ENCODE assay signal across 23 cellular contexts in the genomic region with DNA sequence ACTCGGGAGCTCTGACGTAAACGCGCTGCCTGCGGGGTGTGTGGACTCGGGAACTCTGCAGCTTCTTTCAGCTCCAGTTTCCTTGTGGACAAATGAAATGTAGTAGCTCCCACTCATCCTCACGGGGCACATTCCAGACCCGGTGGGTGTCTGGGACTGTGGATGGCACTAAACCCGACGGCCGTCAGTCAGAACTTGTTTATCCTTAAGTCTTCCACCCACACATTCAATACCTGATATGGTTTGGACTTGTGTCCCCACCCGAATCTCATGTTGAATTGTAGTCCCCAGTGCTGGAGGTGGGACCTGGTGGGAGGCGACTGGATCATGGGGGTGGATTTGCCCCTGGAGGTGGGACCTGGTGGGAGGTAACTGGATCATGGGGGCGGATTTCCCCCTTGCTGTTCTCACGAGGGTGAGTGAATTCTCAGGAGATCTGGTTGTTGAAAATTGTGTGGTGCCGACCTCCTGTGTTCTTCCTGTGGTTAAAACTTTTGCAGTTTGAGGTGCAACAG.
DNase-seq lines count a peak whose midpoint lies in the region; TF ChIP-seq lines count a peak whose summit lies in the region.
"Had no signal": no experiment of that assay in that cellular context is flagged by ENCODE, and none has a peak within 500 bp of the region (broad histone marks: within the 10 kb centered on the region; RNA-seq: fewer than 3 reads in every experiment).

No MANE protein-coding gene starts in this region.

- H3K4me1 Mint-ChIP-seq in endothelial cell (ENCODE audit: unreplicated experiment), result peaks cover 31% of the 10 kb centered on the region
- peaks cover 33% of the 10 kb centered on the region for H3K4me1 Mint-ChIP-seq in nephron

- H3K27ac Mint-ChIP-seq in endothelial cell (ENCODE audit: unreplicated experiment) (peak overlapping the region; percentile 57), nephron (peak overlapping the region in 2 of 3 experiments; percentile 28 to 42)
- H3K27ac Mint-ChIP-seq: CD8-positive, alpha-beta memory T cell; HFFc6 had no signal

- H3K4me3 Mint-ChIP-seq in endothelial cell (ENCODE audit: unreplicated experiment) (no peak overlapping the region), nephron (no peak overlapping the region)
- H3K4me3 Mint-ChIP-seq: HFFc6 had no signal

- in situ Hi-C loops in GM13977 (cut with MboI; ENCODE audit: low pct_unique_long_range_greater_than_20kb, low sequenced_read_pairs, unreplicated experiment), result no loop called here

- H3K36me3 Mint-ChIP-seq in endothelial cell (ENCODE audit: low read depth, unreplicated experiment), result peaks cover 3% of the 10 kb centered on the region
- no peaks in the 10 kb centered on the region for H3K36me3 Mint-ChIP-seq in nephron (ENCODE audit: low read depth)
- H3K36me3 Mint-ChIP-seq: CD8-positive, alpha-beta memory T cell had no signal

- H3K9me3 Mint-ChIP-seq in endothelial cell (ENCODE audit: unreplicated experiment), result no peaks in the 10 kb centered on the region
- H3K9me3 Mint-ChIP-seq in nephron, result no peaks in the 10 kb centered on the region
- H3K9me3 Mint-ChIP-seq: CD8-positive, alpha-beta memory T cell had no signal

- TF ChIP-seq CTCF in NB4 (IDR thresholded peaks at IDR 0.05; ENCODE audit: low read depth, low read length) (no peak), endothelial cell (IDR thresholded peaks at IDR 0.05; ENCODE audit: unreplicated experiment) (no peak), nephron (IDR thresholded peaks at IDR 0.05; ENCODE audit: unreplicated experiment in 3 of 3) (no peak), GM13977 (IDR thresholded peaks at IDR 0.05; ENCODE audit: extremely low read depth, insufficient read depth, missing control alignments) (no peak)

- TF ChIP-seq POLR2A in NB4 (IDR thresholded peaks at IDR 0.05; ENCODE audit: extremely low read depth, insufficient read length), result no peak

- DNase-seq in NB4 (ENCODE audit: low read depth) (peak; percentile 72), endothelial cell (ENCODE audit: low spot score) (no peak), cerebellar nuclear complex (lab: John Stamatoyannopoulos, UW) (no peak), NCI-H146 treated with DMSO at 0.1 percent for 48 hours (lab: John Stamatoyannopoulos, UW; ENCODE audit: unreplicated experiment) (no peak), NOMO-1 treated with dmso at 0.1 percent for 144 hours (lab: John Stamatoyannopoulos, UW; ENCODE audit: unreplicated experiment) (no peak), GM13977 (ENCODE audit: low spot score) (no peak)
- DNase-seq: ACHN; Calu3; CD8-positive, alpha-beta memory T cell; DMS153; H7; HFFc6; KBM-7; NCI-H1105 treated with DMSO at 0.1 percent for 48 hours; NCI-H1694; NCI-H2081 treated with DMSO at 0.1 percent for 48 hours; NCI-H2171 treated with DMSO at 0.1 percent for 48 hours; NCI-H524 treated with DMSO at 0.1 percent for 48 hours; NCI-H82; OCI-M1; SJCRH30 had no signal

- H3K27me3 Mint-ChIP-seq in endothelial cell (ENCODE audit: unreplicated experiment) (peaks cover 7% of the 10 kb centered on the region), nephron (ENCODE audit: low read depth) (peaks cover 40% of the 10 kb centered on the region)

- H3K4me3 ChIP-seq in GM08714 (ENCODE audit: low read length) (peak overlapping the region; percentile 13; the same call in 1 of the 2 replicates), NB4 (ENCODE audit: low read depth, low read length) (no peak overlapping the region)
- H3K4me3 ChIP-seq: SJCRH30 had no signal
